In the genomic region with DNA sequence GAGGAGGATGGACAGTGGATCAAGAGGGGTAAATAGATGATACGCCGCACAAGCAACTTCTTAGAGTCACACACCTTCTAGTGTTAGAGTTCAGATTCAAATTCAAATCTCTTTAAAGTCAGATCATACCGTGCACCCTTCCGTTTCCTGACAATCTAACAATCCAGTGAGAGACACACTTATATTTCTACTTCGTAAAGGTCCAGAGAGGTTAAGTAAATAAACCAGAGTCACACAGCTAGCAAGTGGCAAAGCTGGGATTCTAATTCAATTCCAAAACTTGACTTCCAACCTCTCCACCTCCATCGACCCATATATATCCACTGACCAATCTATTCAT, we compare ENCODE assay signal across 15 cellular contexts.
"Had no signal": no experiment of that assay in that cellular context is flagged by ENCODE, and none has a peak within 500 bp of the region (broad histone marks: within the 10 kb centered on the region; RNA-seq: fewer than 3 reads in every experiment).

No MANE protein-coding gene starts in this region.

- H3K9me3 ChIP-seq: gastrocnemius medialis, ovary, right lobe of liver, stomach, testis, upper lobe of left lung had no signal

- ATAC-seq: gastrocnemius medialis, right lobe of liver had no signal

- H3K36me3 ChIP-seq: gastrocnemius medialis, ovary, right lobe of liver had no signal

- H3K27me3 ChIP-seq: gastrocnemius medialis, heart right ventricle, ovary, right lobe of liver, stomach, testis, upper lobe of left lung had no signal

- H3K4me1 Mint-ChIP-seq: mesothelial cell of epicardium had no signal

- H3K4me3 ChIP-seq: gastrocnemius medialis, heart right ventricle, lung, ovary, right lobe of liver, stomach, testis, upper lobe of left lung had no signal

- DNase-seq: activated CD8-positive, alpha-beta memory T cell treated with anti-CD3 and anti-CD28 coated beads, Interleukin-2, amount 50 U/mL, for 48 hours; activated effector memory CD4-positive, alpha-beta T cell treated with Interleukin-2 at 50 U/mL for 16 hours; endodermal cell; erythroblast; gastrocnemius medialis; heart right ventricle; islet precursor cell; ovary; right lobe of liver; stomach; T-helper 9 cell; testis; upper lobe of left lung had no signal

- H3K4me1 ChIP-seq: gastrocnemius medialis, right lobe of liver, stomach, testis had no signal

- H3K27ac Mint-ChIP-seq: endodermal cell, mesothelial cell of epicardium had no signal

- H3K4me3 Mint-ChIP-seq: endodermal cell, mesothelial cell of epicardium had no signal

- H3K27ac ChIP-seq: gastrocnemius medialis, heart right ventricle, ovary, right lobe of liver, stomach, testis, upper lobe of left lung had no signal

- H3K9me3 Mint-ChIP-seq: endodermal cell had no signal
